In the genomic region with DNA sequence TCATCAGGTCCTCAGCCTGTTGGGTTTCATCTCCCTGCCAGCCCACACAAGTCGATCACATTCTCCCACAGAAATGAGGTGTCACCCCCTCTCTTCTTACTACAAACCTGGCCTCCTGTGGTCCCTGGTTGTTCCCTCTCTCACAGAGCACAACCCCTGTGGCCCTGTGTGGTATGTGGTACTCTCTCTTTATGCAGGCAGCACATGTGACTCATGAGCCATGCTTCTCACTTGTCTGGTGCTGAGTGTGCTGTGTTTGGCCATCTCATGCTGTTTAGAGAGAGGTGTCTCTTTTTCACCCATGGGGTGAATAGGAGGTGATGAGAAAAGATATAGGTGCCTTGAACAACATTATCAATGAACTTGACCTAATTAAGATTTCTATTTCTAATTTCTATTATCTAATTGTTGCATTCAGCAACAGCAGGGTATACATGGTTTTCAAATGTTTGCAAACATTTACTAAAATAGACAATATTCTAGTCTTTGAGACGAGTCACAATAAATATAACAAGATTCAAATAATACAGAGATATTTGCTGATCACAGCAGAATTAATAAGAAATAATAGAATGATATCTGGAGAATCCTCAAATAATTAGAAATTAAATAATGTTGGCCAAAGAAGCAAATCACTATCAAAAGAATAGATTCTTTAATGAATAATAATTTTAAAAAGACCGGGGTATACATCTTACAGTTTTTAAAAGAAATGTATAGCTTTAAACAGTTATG, we compare ENCODE assay signal across 21 cellular contexts.
DNase-seq lines count a peak whose midpoint lies in the region; ATAC-seq and TF ChIP-seq lines count a peak whose summit lies in the region.
"Had no signal": no experiment of that assay in that cellular context is flagged by ENCODE, and none has a peak within 500 bp of the region (broad histone marks: within the 10 kb centered on the region; RNA-seq: fewer than 3 reads in every experiment).

No MANE protein-coding gene starts in this region.

- no peaks in the 10 kb centered on the region for H3K79me2 ChIP-seq in mammary epithelial cell (ENCODE audit: insufficient read depth, low read length)

- H3K9me3 ChIP-seq in mammary epithelial cell (replicated peaks; ENCODE audit: insufficient read depth, low read length) = no peaks in the 10 kb centered on the region

- H3K9ac ChIP-seq in mammary epithelial cell (ENCODE audit: insufficient read depth, low read length) = no peak overlapping the region

- WGBS in mammary epithelial cell (ENCODE audit: low coverage, missing lambda C conversion rate) = 92% methylated on average over 3 of the region's 3 CpGs

- no TSS peak for BruUV-seq in mammary epithelial cell (replicated peaks; lab: Mats Ljungman, UMichigan)

- intact Hi-C loops in mammary epithelial cell (cut with micrococcal nuclease) = loop anchor here (5.0 kb wide), 1 partner anchor 377 kb away; no protein-coding TSS in a partner anchor

- no peak for ATAC-seq in GM21381 (IDR thresholded peaks at IDR 0.05; ENCODE audit: unreplicated experiment)
- ATAC-seq in GM19467 (IDR thresholded peaks at IDR 0.05; ENCODE audit: unreplicated experiment) = no peak
- ATAC-seq: activated naive CD8-positive, alpha-beta T cell treated with anti-CD3 and anti-CD28 coated beads, Interleukin-2, amount 50 U/mL, for 24 hours; natural killer cell; T-helper 17 cell had no signal

- dilution Hi-C loops in mammary epithelial cell (cut with HindIII; ENCODE audit: low sequenced_read_pairs) = no loop called here

- no peaks in the 10 kb centered on the region for H3K27me3 ChIP-seq in mammary epithelial cell (ENCODE audit: insufficient read depth, low read length)

- in situ Hi-C loops in mammary epithelial cell (cut with MboI; ENCODE audit: low sequenced_read_pairs in 2 of 2) = no loop called here

- no peak for TF ChIP-seq CTCF in mammary epithelial cell (conservative IDR thresholded peaks at IDR 0.05 in 1 of 2, IDR thresholded peaks at IDR 0.05 in 1 of 2; ENCODE audit: extremely low read depth in 1 of 2, insufficient read depth in 1 of 2, low read depth in 1 of 2, low read length in 2 of 2)

- CTCF ChIA-PET in mammary epithelial cell (lab: Charles Lee; ENCODE audit: low non-redundant PET) = no interaction called here

- H3K4me1 ChIP-seq in mammary epithelial cell (ENCODE audit: insufficient read depth, low read length) = peaks cover 14% of the 10 kb centered on the region

- no peak overlapping the region for H3K4me3 ChIP-seq in mammary epithelial cell (replicated peaks in 1 of 3; ENCODE audit: insufficient read depth in 1 of 3, low read depth in 2 of 3, low read length in 3 of 3)
- H3K4me3 ChIP-seq: lung had no signal

- DNase-seq in AG20443 (ENCODE audit: low spot score) (peak; percentile 43), HT1080 (ENCODE audit: low read depth) (peak; percentile 63), mammary epithelial cell (peak; percentile 75), kidney glomerular epithelial cell (lab: John Stamatoyannopoulos, UW) (peak; percentile 48), NCI-H1436 (lab: John Stamatoyannopoulos, UW) (no peak)
- DNase-seq in activated CD8-positive, alpha-beta memory T cell treated with anti-CD3 and anti-CD28 coated beads, Interleukin-2, amount 50 U/mL, for 4 hours = no peak
- DNase-seq: activated B cell treated with CpG ODN at 0.5 μM for 24 hours; activated CD8-positive, alpha-beta memory T cell treated with anti-CD3 and anti-CD28 coated beads for 24 hours; activated naive CD8-positive, alpha-beta T cell treated with anti-CD3 and anti-CD28 coated beads, Interleukin-2, amount 50 U/mL, for 24 hours; AML-193; COR-L47; GF-D8; H9; natural killer cell; NCI-H187 treated with DMSO at 0.1 percent for 48 hours; posterior cingulate gyrus; SHP77; T-helper 17 cell had no signal

- H3K36me3 ChIP-seq in mammary epithelial cell (ENCODE audit: insufficient read depth, low read length) = no peaks in the 10 kb centered on the region

- H3K4me2 ChIP-seq in mammary epithelial cell (ENCODE audit: insufficient read depth, low read depth, low read length) = no peak overlapping the region

- H4K20me1 ChIP-seq in mammary epithelial cell (ENCODE audit: insufficient read depth, low read length) = no peaks in the 10 kb centered on the region

- no peak overlapping the region for H2AFZ ChIP-seq in mammary epithelial cell (ENCODE audit: low read depth, low read length)

- no peak overlapping the region for H3K27ac ChIP-seq in mammary epithelial cell (ENCODE audit: insufficient read depth, low read depth, low read length)

Comparison
In these comparisons a context has a peak if more than half of its experiments do, and no peak if none do; other contexts are left out.
1. DNase-seq: peak in AG20443 (single experiment), HT1080 (single experiment), mammary epithelial cell (single experiment) and kidney glomerular epithelial cell (single experiment); none in activated CD8-positive, alpha-beta memory T cell treated with anti-CD3 and anti-CD28 coated beads, Interleukin-2, amount 50 U/mL, for 4 hours (single experiment) and NCI-H1436 (single experiment).